Comparison of ENCODE assay signal across 8 cellular contexts in the genomic region with DNA sequence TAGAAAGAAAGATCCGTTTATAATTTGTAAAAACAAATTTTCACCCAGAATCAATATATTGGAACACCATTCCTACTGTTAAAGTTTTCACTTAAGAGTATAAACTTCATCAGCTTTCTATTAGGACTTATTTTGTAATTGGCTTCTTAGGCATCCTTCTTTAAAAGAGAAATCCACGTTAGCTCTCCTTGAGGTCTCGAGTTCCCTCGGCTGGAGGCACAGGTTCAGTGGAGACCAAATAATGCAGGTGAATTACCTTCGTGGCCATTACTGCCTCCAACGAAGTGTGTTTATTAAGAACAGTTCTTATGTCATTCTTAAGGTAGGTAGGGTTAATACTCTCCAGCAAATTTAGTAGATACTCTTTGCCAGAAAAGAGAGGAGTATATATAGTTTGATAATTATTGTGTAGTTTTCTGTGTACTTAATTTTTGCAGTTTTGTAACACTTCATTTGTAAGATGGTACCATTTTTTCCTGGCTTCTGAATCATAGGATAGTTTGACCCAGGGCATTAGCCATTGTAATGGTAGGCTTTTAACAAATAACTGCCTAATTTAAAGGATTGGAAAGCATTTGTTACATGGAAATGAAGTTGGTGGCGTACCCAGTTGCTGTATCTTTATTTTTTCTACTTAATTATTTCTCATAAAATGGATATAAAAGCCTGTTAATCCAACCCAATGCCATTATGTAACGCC. TPM values are rescaled to one million over a fixed set of nuclear protein-coding genes. Genes with fewer than 3 reads are reported as not detected.
DNase-seq lines count a peak whose midpoint lies in the region; ATAC-seq and TF ChIP-seq lines count a peak whose summit lies in the region.

No MANE protein-coding gene starts in this region.

- no peak overlapping the region for H2AK5ac ChIP-seq in IMR-90 (ENCODE audit: low read depth, low read length)

- no peak overlapping the region for H2AFZ ChIP-seq in IMR-90 (replicated peaks; ENCODE audit: low read length, poor library complexity)

- H4K8ac ChIP-seq in IMR-90 (ENCODE audit: low read depth in 2 of 2, low read length in 2 of 2): no peak overlapping the region

- CTCF ChIA-PET in AG04450 (lab: Charles Lee) (interaction anchor here (0.6 to 6.7 kb wide), 17 partner anchors 9 to 360 kb away, joined by 3 to 85 read pairs (median 4); no protein-coding TSS in a partner anchor), IMR-90 (lab: Yijun Ruan, JAX) (interaction anchor here (0.9 to 2.2 kb wide), 8 partner anchors 10 to 467 kb away, joined by 3 to 12 read pairs (median 4); no protein-coding TSS in a partner anchor), HEK293T (lab: Yijun Ruan, JAX) (interaction anchor here (0.7 to 1.7 kb wide), 7 partner anchors 9 to 256 kb away, joined by 3 to 17 read pairs (median 5); no protein-coding TSS in a partner anchor)

- H3K18ac ChIP-seq in IMR-90 (ENCODE audit: low read depth, low read length): no peak overlapping the region

- BruUV-seq in IMR-90 (replicated peaks; lab: Mats Ljungman, UMichigan): no TSS peak

- H2BK20ac ChIP-seq in IMR-90 (ENCODE audit: low read depth, low read length): no peak overlapping the region

- no peak overlapping the region for H3K14ac ChIP-seq in IMR-90 (replicated peaks; ENCODE audit: low read depth, low read length)

- H3K4me2 ChIP-seq in IMR-90 (ENCODE audit: low read depth, low read length): peak overlapping the region; percentile 77

- intact Hi-C loops in IMR-90 (cut with micrococcal nuclease) (loop anchor here (1.0 to 5.0 kb wide), 6 partner anchors 98 to 502 kb away; no protein-coding TSS in a partner anchor), posterior vena cava (cut with DNase I) (loop anchor here in 1 of 2 donors (2.0 to 10.0 kb wide), 4 partner anchors 94 to 356 kb away; no protein-coding TSS in a partner anchor)

- H3K36me3 ChIP-seq in IMR-90 (ENCODE audit: control insufficient read depth, insufficient read depth, low read length) (peaks cover 28% of the 10 kb centered on the region), muscle layer of duodenum (ENCODE audit: control insufficient read depth in 1 of 2, insufficient read depth in 2 of 2, low read length in 2 of 2) (peaks cover 24 to 39% of the 10 kb centered on the region in 2 donors)

- H4K91ac ChIP-seq in IMR-90 (ENCODE audit: insufficient read depth, low read depth, low read length): no peak overlapping the region

- no peak for DNase-seq in AG04450 (ENCODE audit: low read depth, low spot score)
- DNase-seq in IMR-90: no peak
- DNase-seq in caudate nucleus (lab: John Stamatoyannopoulos, UW): peak in 1 of 61 donors; percentile 27
- DNase-seq in HEK293T (ENCODE audit: extremely low spot score): no peak
- DNase-seq in RKO (ENCODE audit: low spot score): no peak
- DNase-seq in posterior vena cava (ENCODE audit: low spot score): no peak

- H3K9me3 ChIP-seq in AG04450 (ENCODE audit: control insufficient read depth, insufficient read depth, low read length) (no peaks in the 10 kb centered on the region; the same call in 1 of the 2 replicates), IMR-90 (ENCODE audit: control insufficient read depth, insufficient read depth, low read length) (no peaks in the 10 kb centered on the region), muscle layer of duodenum (ENCODE audit: control insufficient read depth in 1 of 2, low read length in 2 of 2) (no peaks in the 10 kb centered on the region)

- no peak overlapping the region for H3K27ac ChIP-seq in AG04450 (ENCODE audit: low read depth, low read length)
- no peak overlapping the region for H3K27ac ChIP-seq in IMR-90 (ENCODE audit: insufficient read depth, low read length)
- H3K27ac ChIP-seq in caudate nucleus (ENCODE audit: low read depth, low read length): peak overlapping the region; percentile 94
- peak overlapping the region; percentile 92 for H3K27ac ChIP-seq in muscle layer of duodenum (ENCODE audit: low read length)

- TF ChIP-seq POLR2A in IMR-90 (IDR thresholded peaks at IDR 0.05; ENCODE audit: low read depth, low read length): no peak

- WGBS in IMR-90 (ENCODE audit: extremely low coverage in 2 of 2, insufficient read length in 1 of 2), 2 experiments: 55% methylated on average over 2 of the region's 8 CpGs; no CpG with 5 or more reads in 1 of the 2 experiments

- H3K4me3 ChIP-seq in AG04450 (ENCODE audit: low read depth, low read length) (peak overlapping the region; percentile 97), IMR-90 (ENCODE audit: insufficient read depth, low read depth, low read length) (peak overlapping the region; percentile 96), muscle layer of duodenum (ENCODE audit: low read depth in 1 of 2, low read length in 2 of 2) (peak overlapping the region; percentile 86 to 94)

- H2BK15ac ChIP-seq in IMR-90 (ENCODE audit: low read depth, low read length): no peak overlapping the region

- dilution Hi-C loops in IMR-90 (cut with HindIII; ENCODE audit: low sequenced_read_pairs, unreplicated experiment): no loop called here

- TF ChIP-seq RAD21 in IMR-90 (IDR thresholded peaks at IDR 0.05; ENCODE audit: low read length): no peak

- H4K5ac ChIP-seq in IMR-90 (ENCODE audit: low read depth, low read length): no peak overlapping the region

- in situ Hi-C loops in IMR-90 (cut with MboI; ENCODE audit: low sequenced_read_pairs): loop anchor here (25.0 kb wide), 1 partner anchor 763 kb away; no protein-coding TSS in a partner anchor

- no peak overlapping the region for H3K4ac ChIP-seq in IMR-90 (ENCODE audit: low read depth, low read length)

- H3K23ac ChIP-seq in IMR-90 (ENCODE audit: low read depth, low read length): peak overlapping the region; percentile 28; the same call in 1 of the 2 replicates

- H3K27me3 ChIP-seq in AG04450 (ENCODE audit: control insufficient read depth, insufficient read depth, low read length) (no peaks in the 10 kb centered on the region), IMR-90 (ENCODE audit: control insufficient read depth, insufficient read depth, low read length) (no peaks in the 10 kb centered on the region), muscle layer of duodenum (ENCODE audit: low read depth, low read length) (no peaks in the 10 kb centered on the region)

- H3K9me1 ChIP-seq in IMR-90 (ENCODE audit: insufficient read depth, low read length): peaks cover 8% of the 10 kb centered on the region

- no peak overlapping the region for H2AK9ac ChIP-seq in IMR-90 (replicated peaks; ENCODE audit: low read depth, low read length, poor library complexity)

- peak overlapping the region; percentile 13; the same call in 1 of the 2 replicates for H3K56ac ChIP-seq in IMR-90 (ENCODE audit: extremely low read depth, insufficient read depth, low read length)

- H3K79me1 ChIP-seq in IMR-90 (ENCODE audit: low read depth in 1 of 2, low read length in 2 of 2): peaks cover 29 to 57% of the 10 kb centered on the region in 2 experiments

- no peak overlapping the region for H2BK120ac ChIP-seq in IMR-90 (ENCODE audit: low read depth, low read length)

- peaks cover 53% of the 10 kb centered on the region for H4K20me1 ChIP-seq in IMR-90 (ENCODE audit: insufficient read depth, low read length)

- H3K4me1 ChIP-seq in IMR-90 (ENCODE audit: control insufficient read depth, insufficient read depth, low read length): peaks cover 4% of the 10 kb centered on the region
- H3K4me1 ChIP-seq in muscle layer of duodenum (ENCODE audit: control insufficient read depth in 1 of 2, insufficient read depth in 2 of 2, low read length in 2 of 2): peaks cover 3 to 46% of the 10 kb centered on the region in 2 donors

- ATAC-seq in IMR-90 (ENCODE audit: low read depth): no peak
- no peak for ATAC-seq in HG03457 (IDR thresholded peaks at IDR 0.05; ENCODE audit: unreplicated experiment)

- POLR2A ChIA-PET in AG04450 (lab: Yijun Ruan, JAX): interaction anchor here (0.7 to 1.6 kb wide), 5 partner anchors 9 to 359 kb away, joined by 3 to 4 read pairs (median 3); no protein-coding TSS in a partner anchor
- POLR2A ChIA-PET in IMR-90 (lab: Charles Lee; ENCODE audit: unreplicated experiment): interaction anchor here (0.6 kb wide), 1 partner anchor 468 kb away, joined by 4 read pairs; no protein-coding TSS in a partner anchor
- POLR2A ChIA-PET in HEK293T (lab: Yijun Ruan, JAX): interaction anchor here (1.4 to 1.8 kb wide), 2 partner anchors 15 to 68 kb away, joined by 5 to 11 read pairs; a partner anchor contains a TSS

- no peak for TF ChIP-seq CTCF in AG04450 (IDR thresholded peaks at IDR 0.05; ENCODE audit: low read depth, low read length)
- TF ChIP-seq CTCF in IMR-90 (conservative IDR thresholded peaks at IDR 0.05; ENCODE audit: low read depth, low read length): no peak

- no peak overlapping the region for H2BK5ac ChIP-seq in IMR-90 (ENCODE audit: low read depth, low read length, poor library complexity, severe bottlenecking)

- H3K9ac ChIP-seq in IMR-90 (ENCODE audit: low read depth, low read length): no peak overlapping the region; the same call in 1 of the 2 replicates

TF ChIP-seq in IMR-90, 13 proteins besides CTCF, POLR2A, EP300 and RAD21 (continues in another document):
- TF ChIP-seq MAFK (IDR thresholded peaks at IDR 0.05; ENCODE audit: low read depth, low read length): no peak
- no peak for TF ChIP-seq CHD1 (IDR thresholded peaks at IDR 0.05; ENCODE audit: low read depth, low read length)
- TF ChIP-seq, protein P1, sequence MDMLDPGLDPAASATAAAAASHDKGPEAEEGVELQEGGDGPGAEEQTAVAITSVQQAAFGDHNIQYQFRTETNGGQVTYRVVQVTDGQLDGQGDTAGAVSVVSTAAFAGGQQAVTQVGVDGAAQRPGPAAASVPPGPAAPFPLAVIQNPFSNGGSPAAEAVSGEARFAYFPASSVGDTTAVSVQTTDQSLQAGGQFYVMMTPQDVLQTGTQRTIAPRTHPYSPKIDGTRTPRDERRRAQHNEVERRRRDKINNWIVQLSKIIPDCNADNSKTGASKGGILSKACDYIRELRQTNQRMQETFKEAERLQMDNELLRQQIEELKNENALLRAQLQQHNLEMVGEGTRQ (IDR thresholded peaks at IDR 0.05; ENCODE audit: low read depth, low read length): no peak

TF ChIP-seq in HEK293T, 16 proteins besides CTCF, POLR2A, EP300 and RAD21 (continues in another document):
- TF ChIP-seq FOXM1 (IDR thresholded peaks at IDR 0.05; ENCODE audit: borderline replicate concordance) (no peak), SP1 (IDR thresholded peaks at IDR 0.05) (no peak), SUZ12 (IDR thresholded peaks at IDR 0.05) (no peak), CTBP1 (IDR thresholded peaks at IDR 0.05; ENCODE audit: borderline replicate concordance) (no peak), TARDBP (IDR thresholded peaks at IDR 0.05) (no peak), BHLHE40 (IDR thresholded peaks at IDR 0.05; ENCODE audit: borderline replicate concordance) (no peak), NFRKB (IDR thresholded peaks at IDR 0.05) (no peak), L3MBTL2 (conservative IDR thresholded peaks at IDR 0.05) (no peak), ARNT (IDR thresholded peaks at IDR 0.05) (no peak), ZNF384 (IDR thresholded peaks at IDR 0.05) (no peak)

RNA-seq across cellular contexts. Expression of a gene that starts 2.2 kb away (rescaled TPM):
- polyA plus RNA-seq in AG04450 (2011; rRNA removed) (378 and 549 TPM in 2 replicates), IMR-90 (2012; rRNA removed) (188 and 231 TPM in 2 replicates)
- polyA minus RNA-seq in AG04450 (2011; rRNA and poly(A)+ RNA removed): 228 and 322 TPM in 2 replicates
- total RNA-seq in IMR-90 (2012; rRNA removed) (72.9 and 206 TPM in 2 replicates), posterior vena cava (100 to 1,000 TPM; 662 to 764 TPM)
- polyA plus RNA-seq in IMR-90 (2012; cell fraction: cytosol; rRNA removed): 282 and 543 TPM in 2 replicates
- polyA plus RNA-seq in IMR-90 (2012; cell fraction: nucleus; rRNA removed; ENCODE audit: low replicate concordance): 112 and 173 TPM in 2 replicates

Comparison
In these comparisons a context has a peak if more than half of its experiments do, and no peak if none do; other contexts are left out.
1. H3K27ac ChIP-seq: peak in caudate nucleus (single experiment) and muscle layer of duodenum (single experiment); none in AG04450 (single experiment) and IMR-90 (single experiment).
2. Peak in every context shown above with its lines, with median percentiles within 50 percentile points of each other: H3K4me3 ChIP-seq.